ENCODE assay signal across 16 cellular contexts in the genomic region with DNA sequence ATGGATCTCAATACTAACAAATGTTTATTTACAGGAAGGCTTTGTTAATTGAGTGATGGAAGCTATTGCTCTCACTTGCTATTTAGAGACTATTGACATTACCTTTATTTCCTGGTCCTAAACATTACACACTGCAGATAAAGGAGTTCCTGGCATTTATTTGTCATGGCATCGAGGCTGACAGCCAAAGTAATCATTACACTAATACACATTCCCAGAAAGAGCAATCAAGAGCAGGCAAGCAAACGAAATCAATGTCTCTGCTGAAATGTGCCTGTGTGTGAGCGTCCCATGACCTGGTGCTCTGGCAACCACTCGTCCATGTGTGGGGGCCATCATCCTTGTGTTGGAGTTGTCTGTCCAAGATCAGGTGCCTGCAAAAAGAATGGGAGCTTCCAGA. TPM values are rescaled to one million over a fixed set of nuclear protein-coding genes. Genes with fewer than 3 reads are reported as not detected.
DNase-seq lines count a peak whose midpoint lies in the region; ATAC-seq, FAIRE-seq and TF ChIP-seq lines count a peak whose summit lies in the region.
"Had no signal": no experiment of that assay in that cellular context is flagged by ENCODE, and none has a peak within 500 bp of the region (broad histone marks: within the 10 kb centered on the region; RNA-seq: fewer than 3 reads in every experiment).

No MANE protein-coding gene starts in this region.

- H3K27me3 Mint-ChIP-seq in type B pancreatic cell (no peaks in the 10 kb centered on the region), GM23338 (ENCODE audit: insufficient read depth, low read depth, poor library complexity) (peaks cover 2% of the 10 kb centered on the region)

- peak overlapping the region; percentile 19 for H3K27ac Mint-ChIP-seq in type B pancreatic cell
- no peak overlapping the region for H3K27ac Mint-ChIP-seq in GM23338
- H3K27ac Mint-ChIP-seq: CD4-positive, CD25-positive, alpha-beta regulatory T cell; nephron had no signal

- no peaks in the 10 kb centered on the region for H4K20me1 ChIP-seq in GM23338 (replicated peaks; ENCODE audit: insufficient read depth)

- no peak overlapping the region for H3K4me3 Mint-ChIP-seq in type B pancreatic cell
- no peak overlapping the region for H3K4me3 Mint-ChIP-seq in GM23338
- H3K4me3 Mint-ChIP-seq: CD4-positive, CD25-positive, alpha-beta regulatory T cell; nephron had no signal

- H3K36me3 Mint-ChIP-seq in type B pancreatic cell (no peaks in the 10 kb centered on the region), GM23338 (ENCODE audit: low read depth) (no peaks in the 10 kb centered on the region)
- H3K36me3 Mint-ChIP-seq: CD4-positive, CD25-positive, alpha-beta regulatory T cell had no signal

- H3K4me1 ChIP-seq in GM23338 (ENCODE audit: insufficient read depth) = peaks cover 7% of the 10 kb centered on the region

- H2AFZ ChIP-seq in GM23338 = no peak overlapping the region

- H3K4me1 Mint-ChIP-seq in type B pancreatic cell (ENCODE audit: unreplicated experiment) = peaks cover 4% of the 10 kb centered on the region
- H3K4me1 Mint-ChIP-seq in GM23338 = peaks cover 13% of the 10 kb centered on the region; the same call in 2 of the 3 replicates
- H3K4me1 Mint-ChIP-seq: nephron had no signal

- no peaks in the 10 kb centered on the region for H3K27me3 ChIP-seq in GM23338 (ENCODE audit: insufficient read depth)

- no peaks in the 10 kb centered on the region for H3K9me2 ChIP-seq in GM23338 (ENCODE audit: insufficient read depth)

- TF ChIP-seq CTCF in type B pancreatic cell (conservative IDR thresholded peaks at IDR 0.05) (no peak), GM23338 (conservative IDR thresholded peaks at IDR 0.05; ENCODE audit: low read depth in 2 of 2) (no peak)

- H3K36me3 ChIP-seq in GM23338 (ENCODE audit: insufficient read depth) = no peaks in the 10 kb centered on the region

- no peak for TF ChIP-seq POLR2A in H54 (IDR thresholded peaks at IDR 0.05; ENCODE audit: low read depth, low read length)

- DNase-seq in NCI-H510A treated with DMSO at 0.1 percent for 48 hours (lab: John Stamatoyannopoulos, UW) (peak; percentile 62), NCI-H510A (lab: John Stamatoyannopoulos, UW) (no peak), NCI-H69 (lab: John Stamatoyannopoulos, UW) (peak; percentile 63), left colon (no peak), type B pancreatic cell (ENCODE audit: extremely low spot score, unreplicated experiment) (no peak), D341Med (ENCODE audit: low spot score) (no peak), GM23338 (ENCODE audit: low spot score) (no peak), H54 (ENCODE audit: insufficient read length, low spot score) (no peak)
- DNase-seq: activated CD8-positive, alpha-beta memory T cell treated with anti-CD3 and anti-CD28 coated beads for 24 hours; CD4-positive, CD25-positive, alpha-beta regulatory T cell; foreskin fibroblast; stimulated activated naive CD4-positive, alpha-beta T cell; trophoblast cell had no signal

- H3K9me3 Mint-ChIP-seq in type B pancreatic cell (no peaks in the 10 kb centered on the region), GM23338 (no peaks in the 10 kb centered on the region)
- H3K9me3 Mint-ChIP-seq: nephron had no signal

- H3K4me3 ChIP-seq in GM23338 = no peak overlapping the region

- no peak for FAIRE-seq in H54 (lab: Jason Lieb, UNC)
- FAIRE-seq: endometrium had no signal

- H3K4me2 ChIP-seq in GM23338 = no peak overlapping the region

- H3K79me2 ChIP-seq in GM23338 (replicated peaks; ENCODE audit: insufficient read depth) = no peaks in the 10 kb centered on the region

- no peak overlapping the region for H3K27ac ChIP-seq in GM23338 (ENCODE audit: low read depth)

- intact Hi-C loops in left colon (cut with DNase I, micrococcal nuclease) = no loop called here

- ATAC-seq in left colon = peak; percentile 50
- ATAC-seq in GM23338 = no peak

- H3F3A ChIP-seq in GM23338 (replicated peaks; ENCODE audit: low read depth) = no peaks in the 10 kb centered on the region

TF ChIP-seq in GM23338, 12 proteins besides CTCF, POLR2A, EP300 and RAD21 (continues in another document):
- TF ChIP-seq POLR2AphosphoS5 (IDR thresholded peaks at IDR 0.05; ENCODE audit: low read depth) (no peak), EZH2 (IDR thresholded peaks at IDR 0.05; ENCODE audit: low read depth, unreplicated experiment) (no peak), ZNF331 (CRISPR knock-in tag; IDR thresholded peaks at IDR 0.05; ENCODE audit: low read depth) (no peak), JUNB (IDR thresholded peaks at IDR 0.05; ENCODE audit: unreplicated experiment) (no peak), STAT1 (IDR thresholded peaks at IDR 0.05; ENCODE audit: unreplicated experiment) (no peak), ZNF114 (CRISPR knock-in tag; IDR thresholded peaks at IDR 0.05) (no peak), CREB1 (CRISPR knock-in tag; IDR thresholded peaks at IDR 0.05; ENCODE audit: low read depth) (no peak)
- TF ChIP-seq, protein P1, sequence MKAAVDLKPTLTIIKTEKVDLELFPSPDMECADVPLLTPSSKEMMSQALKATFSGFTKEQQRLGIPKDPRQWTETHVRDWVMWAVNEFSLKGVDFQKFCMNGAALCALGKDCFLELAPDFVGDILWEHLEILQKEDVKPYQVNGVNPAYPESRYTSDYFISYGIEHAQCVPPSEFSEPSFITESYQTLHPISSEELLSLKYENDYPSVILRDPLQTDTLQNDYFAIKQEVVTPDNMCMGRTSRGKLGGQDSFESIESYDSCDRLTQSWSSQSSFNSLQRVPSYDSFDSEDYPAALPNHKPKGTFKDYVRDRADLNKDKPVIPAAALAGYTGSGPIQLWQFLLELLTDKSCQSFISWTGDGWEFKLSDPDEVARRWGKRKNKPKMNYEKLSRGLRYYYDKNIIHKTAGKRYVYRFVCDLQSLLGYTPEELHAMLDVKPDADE (IDR thresholded peaks at IDR 0.05) = no peak
- TF ChIP-seq, protein P2, sequence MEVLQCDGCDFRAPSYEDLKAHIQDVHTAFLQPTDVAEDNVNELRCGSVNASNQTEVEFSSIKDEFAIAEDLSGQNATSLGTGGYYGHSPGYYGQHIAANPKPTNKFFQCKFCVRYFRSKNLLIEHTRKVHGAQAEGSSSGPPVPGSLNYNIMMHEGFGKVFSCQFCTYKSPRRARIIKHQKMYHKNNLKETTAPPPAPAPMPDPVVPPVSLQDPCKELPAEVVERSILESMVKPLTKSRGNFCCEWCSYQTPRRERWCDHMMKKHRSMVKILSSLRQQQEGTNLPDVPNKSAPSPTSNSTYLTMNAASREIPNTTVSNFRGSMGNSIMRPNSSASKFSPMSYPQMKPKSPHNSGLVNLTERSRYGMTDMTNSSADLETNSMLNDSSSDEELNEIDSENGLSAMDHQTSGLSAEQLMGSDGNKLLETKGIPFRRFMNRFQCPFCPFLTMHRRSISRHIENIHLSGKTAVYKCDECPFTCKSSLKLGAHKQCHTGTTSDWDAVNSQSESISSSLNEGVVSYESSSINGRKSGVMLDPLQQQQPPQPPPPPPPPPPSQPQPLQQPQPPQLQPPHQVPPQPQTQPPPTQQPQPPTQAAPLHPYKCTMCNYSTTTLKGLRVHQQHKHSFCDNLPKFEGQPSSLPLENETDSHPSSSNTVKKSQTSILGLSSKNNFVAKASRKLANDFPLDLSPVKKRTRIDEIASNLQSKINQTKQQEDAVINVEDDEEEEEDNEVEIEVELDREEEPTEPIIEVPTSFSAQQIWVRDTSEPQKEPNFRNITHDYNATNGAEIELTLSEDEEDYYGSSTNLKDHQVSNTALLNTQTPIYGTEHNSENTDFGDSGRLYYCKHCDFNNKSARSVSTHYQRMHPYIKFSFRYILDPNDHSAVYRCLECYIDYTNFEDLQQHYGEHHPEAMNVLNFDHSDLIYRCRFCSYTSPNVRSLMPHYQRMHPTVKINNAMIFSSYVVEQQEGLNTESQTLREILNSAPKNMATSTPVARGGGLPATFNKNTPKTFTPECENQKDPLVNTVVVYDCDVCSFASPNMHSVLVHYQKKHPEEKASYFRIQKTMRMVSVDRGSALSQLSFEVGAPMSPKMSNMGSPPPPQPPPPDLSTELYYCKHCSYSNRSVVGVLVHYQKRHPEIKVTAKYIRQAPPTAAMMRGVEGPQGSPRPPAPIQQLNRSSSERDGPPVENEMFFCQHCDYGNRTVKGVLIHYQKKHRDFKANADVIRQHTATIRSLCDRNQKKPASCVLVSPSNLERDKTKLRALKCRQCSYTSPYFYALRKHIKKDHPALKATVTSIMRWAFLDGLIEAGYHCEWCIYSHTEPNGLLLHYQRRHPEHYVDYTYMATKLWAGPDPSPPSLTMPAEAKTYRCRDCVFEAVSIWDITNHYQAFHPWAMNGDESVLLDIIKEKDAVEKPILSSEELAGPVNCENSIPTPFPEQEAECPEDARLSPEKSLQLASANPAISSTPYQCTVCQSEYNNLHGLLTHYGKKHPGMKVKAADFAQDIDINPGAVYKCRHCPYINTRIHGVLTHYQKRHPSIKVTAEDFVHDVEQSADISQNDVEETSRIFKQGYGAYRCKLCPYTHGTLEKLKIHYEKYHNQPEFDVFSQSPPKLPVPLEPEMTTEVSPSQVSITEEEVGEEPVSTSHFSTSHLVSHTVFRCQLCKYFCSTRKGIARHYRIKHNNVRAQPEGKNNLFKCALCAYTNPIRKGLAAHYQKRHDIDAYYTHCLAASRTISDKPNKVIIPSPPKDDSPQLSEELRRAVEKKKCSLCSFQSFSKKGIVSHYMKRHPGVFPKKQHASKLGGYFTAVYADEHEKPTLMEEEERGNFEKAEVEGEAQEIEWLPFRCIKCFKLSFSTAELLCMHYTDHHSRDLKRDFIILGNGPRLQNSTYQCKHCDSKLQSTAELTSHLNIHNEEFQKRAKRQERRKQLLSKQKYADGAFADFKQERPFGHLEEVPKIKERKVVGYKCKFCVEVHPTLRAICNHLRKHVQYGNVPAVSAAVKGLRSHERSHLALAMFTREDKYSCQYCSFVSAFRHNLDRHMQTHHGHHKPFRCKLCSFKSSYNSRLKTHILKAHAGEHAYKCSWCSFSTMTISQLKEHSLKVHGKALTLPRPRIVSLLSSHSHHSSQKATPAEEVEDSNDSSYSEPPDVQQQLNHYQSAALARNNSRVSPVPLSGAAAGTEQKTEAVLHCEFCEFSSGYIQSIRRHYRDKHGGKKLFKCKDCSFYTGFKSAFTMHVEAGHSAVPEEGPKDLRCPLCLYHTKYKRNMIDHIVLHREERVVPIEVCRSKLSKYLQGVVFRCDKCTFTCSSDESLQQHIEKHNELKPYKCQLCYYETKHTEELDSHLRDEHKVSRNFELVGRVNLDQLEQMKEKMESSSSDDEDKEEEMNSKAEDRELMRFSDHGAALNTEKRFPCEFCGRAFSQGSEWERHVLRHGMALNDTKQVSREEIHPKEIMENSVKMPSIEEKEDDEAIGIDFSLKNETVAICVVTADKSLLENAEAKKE (CRISPR knock-in tag; IDR thresholded peaks at IDR 0.05) = no peak

RNA-seq across cellular contexts. Expression of a gene that starts 11.6 kb away (rescaled TPM):
- total RNA-seq in left colon (100 to 1,000 TPM in 1 of 2 donors, 10 to 100 TPM in 1; 91.2 to 225 TPM), type B pancreatic cell (ENCODE audit: low replicate concordance) (9.1 and 22.1 TPM in 2 replicates)
- 1.7 and 2.3 TPM in 2 replicates for total RNA-seq in GM23338 (2014; rRNA removed; shearing (Covaris generic))
- polyA plus RNA-seq in GM23338 (2016; fragmentation: Nextera tagmentation; extraction: Ambion mirVana) = 4.8 and 7.0 TPM in 2 replicates
- total RNA-seq: CD4-positive, CD25-positive, alpha-beta regulatory T cell; RPMI7951 had no signal
- polyA plus RNA-seq: CD4-positive, CD25-positive, alpha-beta regulatory T cell had no signal

Comparison
In these comparisons a context has a peak if more than half of its experiments do, and no peak if none do; other contexts are left out.
1. DNase-seq: peak in NCI-H510A treated with DMSO at 0.1 percent for 48 hours (single experiment) and NCI-H69 (single experiment); none in NCI-H510A (single experiment), left colon (0 of 2), type B pancreatic cell (single experiment), D341Med (single experiment), GM23338 (single experiment) and H54 (single experiment).